In the genomic region with DNA sequence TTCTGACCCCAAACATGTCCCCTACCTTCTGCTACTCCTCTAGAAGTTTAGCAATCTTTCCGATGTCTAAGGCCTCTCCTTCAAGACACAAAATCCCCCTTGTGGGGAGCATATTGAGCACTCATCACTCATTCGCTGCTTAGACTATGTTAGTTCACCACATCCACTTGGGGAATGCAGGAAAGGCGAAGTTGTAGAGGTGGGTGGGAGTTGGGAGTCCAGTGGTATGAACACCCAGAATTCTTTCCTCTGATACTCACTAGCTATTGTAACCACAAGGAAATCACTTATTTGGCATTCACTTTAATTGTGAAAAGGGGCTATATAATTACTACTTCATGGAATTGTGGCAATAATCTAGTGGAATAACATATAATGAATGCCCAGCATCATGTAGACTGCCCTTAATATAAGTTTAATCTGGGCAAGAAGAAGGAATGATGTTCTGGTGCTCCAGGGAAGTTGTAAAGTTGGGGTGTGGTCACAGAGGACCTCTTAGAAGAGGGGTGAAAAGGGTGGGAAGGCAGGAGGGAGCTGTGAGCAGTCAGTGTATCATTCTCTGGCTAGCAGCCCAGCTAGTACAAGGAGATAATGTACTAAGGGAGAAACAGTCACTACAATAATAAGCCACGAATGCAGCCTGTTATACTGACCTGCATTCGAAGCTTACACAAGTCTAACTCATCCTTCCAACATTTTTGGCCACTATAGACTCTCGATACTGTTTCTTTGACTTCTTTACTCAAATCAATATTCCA, we compare ENCODE assay signal across 15 cellular contexts.
DNase-seq lines count a peak whose midpoint lies in the region; ATAC-seq, FAIRE-seq and TF ChIP-seq lines count a peak whose summit lies in the region.
"Had no signal": no experiment of that assay in that cellular context is flagged by ENCODE, and none has a peak within 500 bp of the region (broad histone marks: within the 10 kb centered on the region; RNA-seq: fewer than 3 reads in every experiment).

No MANE protein-coding gene starts in this region.

- DNase-seq in NCI-H345 (lab: John Stamatoyannopoulos, UW) (peak; percentile 0), NCI-H345 treated with DMSO at 0.1 percent for 48 hours (lab: John Stamatoyannopoulos, UW; ENCODE audit: unreplicated experiment) (no peak), SW480 (ENCODE audit: low spot score) (peak; percentile 0), fibroblast of the conjunctiva (ENCODE audit: low read depth) (peak; percentile 77), urothelium cell line (ENCODE audit: low spot score) (peak; percentile 49), middle frontal gyrus (ENCODE audit: extremely low spot score, low spot score) (no peak), H9 (no peak)
- DNase-seq: 8988T; activated T-cell treated with anti-CD3 and anti-CD28 coated beads, Interleukin-2, amount 50 U/mL, for 1 hour; amygdala; NCI-H510A; SHP77 treated with DMSO at 0.1 percent for 48 hours; sigmoid colon had no signal

- no peak for FAIRE-seq in urothelium cell line (lab: Jason Lieb, UNC)

- no peaks in the 10 kb centered on the region; the same call in 1 of the 2 replicates for H3K27me3 ChIP-seq in H9 (ENCODE audit: insufficient read depth, low read length)
- H3K27me3 ChIP-seq: sigmoid colon had no signal

- H4K8ac ChIP-seq in H9 (replicated peaks; ENCODE audit: insufficient read length, low read depth, low read length), result no peak overlapping the region

- H3K4me3 Mint-ChIP-seq in H9, result no peak overlapping the region

- TF ChIP-seq CTCF in H9 (conservative IDR thresholded peaks at IDR 0.05), result no peak

- H3K4ac ChIP-seq in H9 (ENCODE audit: low read depth, low read length), result no peak overlapping the region

- no peak overlapping the region for H4K5ac ChIP-seq in H9 (ENCODE audit: insufficient read length, low read depth, low read length)

- no peak overlapping the region for H2AK5ac ChIP-seq in H9 (ENCODE audit: insufficient read length, low read length)

- no peak overlapping the region for H2BK5ac ChIP-seq in H9 (ENCODE audit: insufficient read length, low read length)

- no peak overlapping the region for H3K23ac ChIP-seq in H9 (ENCODE audit: insufficient read length, low read depth, low read length)

- peaks cover 0 to 3% of the 10 kb centered on the region in 2 experiments; a peak in 2 of 4 replicates for H3K4me1 Mint-ChIP-seq in H9

- H3K79me2 ChIP-seq in H9 (ENCODE audit: insufficient read depth, low read length), result peaks cover 2% of the 10 kb centered on the region; the same call in 1 of the 2 replicates

- no peak overlapping the region for H3K14ac ChIP-seq in H9 (ENCODE audit: insufficient read depth, low read length)

- no peak overlapping the region for H2BK20ac ChIP-seq in H9 (ENCODE audit: low read depth, low read length, poor library complexity, severe bottlenecking)

- H4K91ac ChIP-seq in H9 (ENCODE audit: insufficient read length, low read depth, low read length), result no peak overlapping the region

- ATAC-seq in HG03439 (IDR thresholded peaks at IDR 0.05; ENCODE audit: unreplicated experiment), result no peak

- peaks cover 0 to 2% (median 1%) of the 10 kb centered on the region in 3 experiments; a peak in 3 of 7 replicates for H3K36me3 Mint-ChIP-seq in H9 (ENCODE audit: insufficient read depth in 1 of 3, low read depth in 3 of 3)

- no CpG with 5 or more reads among the region's 6 CpGs for WGBS in H9 (ENCODE audit: extremely low coverage, insufficient read length, low lambda C conversion rate)

- H3K23me2 ChIP-seq in H9 (ENCODE audit: insufficient read length, low read depth, low read length, poor library complexity, severe bottlenecking), result no peaks in the 10 kb centered on the region

- no peaks in the 10 kb centered on the region for H4K20me1 ChIP-seq in H9 (ENCODE audit: control insufficient read depth, insufficient read depth, insufficient read length)

- H3K79me1 ChIP-seq in H9 (ENCODE audit: insufficient read depth, low read depth, low read length, poor library complexity, severe bottlenecking), result no peaks in the 10 kb centered on the region

- no peak overlapping the region for H2BK15ac ChIP-seq in H9 (ENCODE audit: low read depth, low read length)

- no peak overlapping the region for H2BK120ac ChIP-seq in H9 (ENCODE audit: low read depth, low read length, poor library complexity, severe bottlenecking)

- H3K27ac ChIP-seq in H9 (ENCODE audit: insufficient read length, low read depth, low read length), result no peak overlapping the region
- H3K27ac ChIP-seq: sigmoid colon, thoracic aorta had no signal

- H3K27me3 Mint-ChIP-seq in H9 (ENCODE audit: low read depth), result no peaks in the 10 kb centered on the region

- H3K56ac ChIP-seq in H9 (ENCODE audit: insufficient read length, low read depth, low read length), result no peak overlapping the region

- H3K4me2 ChIP-seq in H9 (ENCODE audit: insufficient read depth, insufficient read length, low read length), result no peak overlapping the region

- H3K9me3 ChIP-seq in H9 (ENCODE audit: control insufficient read depth, low read depth, low read length), result no peaks in the 10 kb centered on the region
- H3K9me3 ChIP-seq: sigmoid colon, thoracic aorta had no signal

- H3K9ac ChIP-seq in H9 (ENCODE audit: extremely low read depth, insufficient read length, low read length), result no peak overlapping the region

- H3K18ac ChIP-seq in H9 (ENCODE audit: insufficient read length, low read depth, low read length), result no peak overlapping the region

- H3T11ph ChIP-seq in H9 (ENCODE audit: low read length), result no peak overlapping the region

- no peak overlapping the region for H2AFZ ChIP-seq in H9 (ENCODE audit: low read length)

- H3K27ac Mint-ChIP-seq in H9, result no peak overlapping the region

- no peaks in the 10 kb centered on the region for H3K4me1 ChIP-seq in H9 (ENCODE audit: insufficient read depth, low read length)

- H2BK12ac ChIP-seq in H9 (ENCODE audit: insufficient read length, low read depth, low read length), result no peak overlapping the region

- H3K9me3 Mint-ChIP-seq in H9, result peaks cover 46 to 58% of the 10 kb centered on the region in 2 experiments

Comparison
In these comparisons a context has a peak if more than half of its experiments do, and no peak if none do; other contexts are left out.
1. DNase-seq: peak in NCI-H345 (single experiment), SW480 (single experiment), fibroblast of the conjunctiva (single experiment) and urothelium cell line (single experiment); none in NCI-H345 treated with DMSO at 0.1 percent for 48 hours (single experiment), middle frontal gyrus (single experiment) and H9 (single experiment).